In the genomic region with DNA sequence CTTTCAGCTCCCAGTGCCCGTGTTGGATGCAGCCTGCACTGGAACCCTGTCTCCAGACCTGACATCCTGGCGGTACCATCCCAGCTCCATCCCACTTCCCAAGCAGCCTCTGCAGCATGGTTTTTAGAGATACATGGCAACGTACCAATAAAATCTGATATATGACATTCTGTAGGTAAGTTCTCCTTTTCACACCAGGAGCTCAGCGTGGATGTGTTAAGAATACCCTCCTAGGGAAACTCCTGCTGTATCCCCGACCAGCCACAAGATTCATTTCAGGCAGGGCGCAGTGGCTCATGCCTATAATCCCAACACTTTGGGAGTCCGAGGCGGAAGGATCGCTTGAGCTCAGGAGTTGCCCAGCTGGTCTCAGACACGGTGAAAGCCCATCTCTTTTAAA, we compare ENCODE assay signal across 30 cellular contexts. TPM values are rescaled to one million over a fixed set of nuclear protein-coding genes. Genes with fewer than 3 reads are reported as not detected.
"Had no signal": no experiment of that assay in that cellular context is flagged by ENCODE, and none has a peak within 500 bp of the region (broad histone marks: within the 10 kb centered on the region; RNA-seq: fewer than 3 reads in every experiment).

No MANE protein-coding gene starts in this region.

- H3K36me3 Mint-ChIP-seq: natural killer cell; stimulated activated effector memory CD8-positive, alpha-beta T cell treated with anti-CD3 and anti-CD28 coated beads, Interleukin-12 subunit alpha, Interleukin-12 subunit beta, amount 100 ng/mL, for 72 hours; stimulated activated naive B cell treated with anti-CD40 and anti-IgM and Interleukin-4, amounts not matched to agents 10 μg/mL and 1 μg/mL and 100 μg/mL, for 72 hours had no signal

- H3K4me1 Mint-ChIP-seq: natural killer cell; neural progenitor cell; stimulated activated effector memory CD8-positive, alpha-beta T cell treated with anti-CD3 and anti-CD28 coated beads, Interleukin-12 subunit alpha, Interleukin-12 subunit beta, amount 100 ng/mL, for 72 hours; stimulated activated naive B cell treated with anti-CD40 and anti-IgM and Interleukin-4, amounts not matched to agents 10 μg/mL and 1 μg/mL and 100 μg/mL, for 72 hours had no signal

- DNase-seq: natural killer cell; occipital lobe; posterior cingulate gyrus; psoas muscle; right cardiac atrium; right lobe of liver; sigmoid colon; stimulated activated CD4-positive, alpha-beta T cell treated with anti-CD3 and anti-CD28 coated beads, Interleukin-15, amount 100 ng/mL, for 24 hours; stimulated activated CD4-positive, alpha-beta T cell treated with anti-CD3 and anti-CD28 coated beads, Interleukin-2, amount 100 ng/mL, for 24 hours; stimulated activated CD4-positive, alpha-beta T cell treated with anti-CD3 and anti-CD28 coated beads, Interleukin-2, amount 100 ng/mL, for 48 hours; stimulated activated CD4-positive, alpha-beta T cell treated with anti-CD3 and anti-CD28 coated beads, Interleukin-4, amount 100 ng/mL, for 24 hours; stimulated activated naive B cell treated with anti-CD40 and anti-IgM and Interleukin-4, amounts not matched to agents 10 μg/mL and 1 μg/mL and 100 μg/mL, for 72 hours; stimulated activated naive CD4-positive, alpha-beta T cell treated with Interleukin-2 at 50 U/mL for 16 hours; stomach; thyroid gland; trophoblast cell; upper lobe of left lung had no signal

- H3K4me3 Mint-ChIP-seq: natural killer cell; nephron; neural progenitor cell; stimulated activated effector memory CD8-positive, alpha-beta T cell treated with anti-CD3 and anti-CD28 coated beads, Interleukin-12 subunit alpha, Interleukin-12 subunit beta, amount 100 ng/mL, for 72 hours; stimulated activated naive B cell treated with anti-CD40 and anti-IgM and Interleukin-4, amounts not matched to agents 10 μg/mL and 1 μg/mL and 100 μg/mL, for 72 hours; stimulated activated naive CD8-positive, alpha-beta T cell treated with anti-CD3 and anti-CD28 coated beads, Interleukin-15, Interleukin-2, amounts not matched to agents 100 ng/mL and 50 ng/mL, for 24 hours had no signal

- ATAC-seq: natural killer cell; stimulated activated effector memory CD8-positive, alpha-beta T cell treated with anti-CD3 and anti-CD28 coated beads, Interleukin-12 subunit alpha, Interleukin-12 subunit beta, amount 100 ng/mL, for 72 hours; stimulated activated naive B cell treated with anti-CD40 and anti-IgM and Interleukin-4, amounts not matched to agents 10 μg/mL and 1 μg/mL and 100 μg/mL, for 72 hours had no signal

- H3K27me3 Mint-ChIP-seq: progenitor cell of endocrine pancreas had no signal

- H3K27ac Mint-ChIP-seq: natural killer cell; neural progenitor cell; progenitor cell of endocrine pancreas; stimulated activated effector memory CD8-positive, alpha-beta T cell treated with anti-CD3 and anti-CD28 coated beads, Interleukin-12 subunit alpha, Interleukin-12 subunit beta, amount 100 ng/mL, for 72 hours; stimulated activated naive B cell treated with anti-CD40 and anti-IgM and Interleukin-4, amounts not matched to agents 10 μg/mL and 1 μg/mL and 100 μg/mL, for 72 hours; stimulated activated naive CD8-positive, alpha-beta T cell treated with anti-CD3 and anti-CD28 coated beads, Interleukin-15, Interleukin-2, amounts not matched to agents 100 ng/mL and 50 ng/mL, for 24 hours had no signal

- H3K9me3 Mint-ChIP-seq: natural killer cell; nephron; neural progenitor cell; stimulated activated effector memory CD8-positive, alpha-beta T cell treated with anti-CD3 and anti-CD28 coated beads, Interleukin-12 subunit alpha, Interleukin-12 subunit beta, amount 100 ng/mL, for 72 hours; stimulated activated naive B cell treated with anti-CD40 and anti-IgM and Interleukin-4, amounts not matched to agents 10 μg/mL and 1 μg/mL and 100 μg/mL, for 72 hours; stimulated activated naive CD8-positive, alpha-beta T cell treated with anti-CD3 and anti-CD28 coated beads, Interleukin-15, Interleukin-2, amounts not matched to agents 100 ng/mL and 50 ng/mL, for 24 hours had no signal

RNA-seq across cellular contexts. Expression of a gene that starts 15.4 kb away (rescaled TPM):
- total RNA-seq: natural killer cell, occipital lobe, osteoblast, pancreas, progenitor cell of endocrine pancreas, renal cortical epithelial cell, right cardiac atrium, sigmoid colon, stomach, subcutaneous adipose tissue, temporal lobe, thoracic aorta, thyroid gland, upper lobe of left lung, ureter, vagina had no signal
